In genomic region chr12:58656254-58657009, GRCh38 we compare ENCODE assay signal across 20 cellular contexts.
"Had no signal": no experiment of that assay in that cellular context is flagged by ENCODE, and none has a peak within 500 bp of the region (broad histone marks: within the 10 kb centered on the region; RNA-seq: fewer than 3 reads in every experiment).

No MANE protein-coding gene starts in this region.

- H3K27ac ChIP-seq: coronary artery, dorsolateral prefrontal cortex, gastrocnemius medialis, heart right ventricle, left lung, neutrophil, sigmoid colon, stomach, thoracic aorta, transverse colon had no signal

- H3K36me3 Mint-ChIP-seq: naive B cell had no signal

- DNase-seq: dorsolateral prefrontal cortex; effector CD8-positive, alpha-beta T cell; gastrocnemius medialis; heart right ventricle; hypothalamus; left lung; mesenchymal stem cell; naive B cell; nephron progenitor cell; sigmoid colon; stimulated activated naive CD4-positive, alpha-beta T cell; stomach; substantia nigra; transverse colon had no signal

- H3K27me3 Mint-ChIP-seq: naive B cell had no signal

- H3K4me1 Mint-ChIP-seq: naive B cell, nephron progenitor cell had no signal

- H3K27ac Mint-ChIP-seq: naive B cell, nephron progenitor cell had no signal

- H3K4me3 ChIP-seq: coronary artery, dorsolateral prefrontal cortex, gastrocnemius medialis, heart right ventricle, left lung, lung, sigmoid colon, skin epidermis, stomach, thoracic aorta, transverse colon had no signal

- H3K4me1 ChIP-seq: gastrocnemius medialis, heart right ventricle, left lung, sigmoid colon, stomach, transverse colon had no signal

- H3K36me3 ChIP-seq: gastrocnemius medialis, heart right ventricle, left lung, neutrophil, sigmoid colon, stomach, thoracic aorta, transverse colon had no signal

- ATAC-seq: gastrocnemius medialis, heart right ventricle, left lung had no signal

- FAIRE-seq: urothelium cell line had no signal

- H3K4me3 Mint-ChIP-seq: naive B cell, nephron progenitor cell had no signal

- H3K27me3 ChIP-seq: dorsolateral prefrontal cortex, gastrocnemius medialis, left lung, neutrophil, sigmoid colon, stomach, transverse colon had no signal

- H3K9me3 ChIP-seq: gastrocnemius medialis, neutrophil, sigmoid colon, thoracic aorta, transverse colon had no signal
